In the genomic region with DNA sequence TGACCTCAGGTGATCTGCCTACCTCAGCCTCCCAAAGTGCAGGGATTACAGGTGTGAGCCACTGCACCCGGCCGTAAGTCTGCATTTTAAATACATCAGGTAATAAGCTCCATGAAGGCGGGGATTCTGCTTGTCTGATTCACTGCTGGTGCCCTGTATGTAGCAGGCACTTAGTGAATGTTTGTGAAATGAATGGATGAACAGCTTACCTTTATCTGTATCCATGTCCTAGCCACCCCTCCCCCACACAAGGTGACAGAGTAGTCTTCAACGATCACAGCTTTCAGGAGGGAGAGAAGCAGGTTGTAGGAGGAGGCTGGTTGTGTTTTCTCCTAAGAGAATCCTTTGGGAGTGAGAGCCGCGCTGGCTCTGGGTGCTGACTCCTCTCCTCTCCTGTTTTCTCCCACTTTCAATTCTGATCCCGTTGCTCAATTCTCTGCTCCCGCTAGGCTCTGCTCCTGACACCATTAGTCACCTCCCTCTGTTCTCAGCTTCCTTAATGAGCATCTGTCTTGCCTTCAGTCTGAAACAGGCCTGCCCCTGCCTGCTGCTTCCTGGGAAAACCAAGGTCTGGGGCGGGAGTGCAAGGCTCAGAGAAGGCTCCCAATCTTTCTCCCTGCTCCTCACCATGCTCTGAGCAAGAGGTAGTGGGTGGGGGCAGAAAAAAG, we compare ENCODE assay signal across 10 cellular contexts.
DNase-seq lines count a peak whose midpoint lies in the region; ATAC-seq and TF ChIP-seq lines count a peak whose summit lies in the region.
"Had no signal": no experiment of that assay in that cellular context is flagged by ENCODE, and none has a peak within 500 bp of the region (broad histone marks: within the 10 kb centered on the region; RNA-seq: fewer than 3 reads in every experiment).

No MANE protein-coding gene starts in this region.

- intact Hi-C loops in aorta (cut with DNase I), result no loop called here

- no peaks in the 10 kb centered on the region for H3K27me3 ChIP-seq in aorta (ENCODE audit: control insufficient read depth in 1 of 2, insufficient read depth in 2 of 2, low read length in 1 of 2)

- no peaks in the 10 kb centered on the region for H3K36me3 ChIP-seq in aorta (ENCODE audit: control insufficient read depth in 1 of 2, insufficient read depth in 2 of 2, low read length in 1 of 2)
- H3K36me3 ChIP-seq: stomach had no signal

- peak overlapping the region in 12 of 21 experiments; percentile 9 to 64 (median 40) for H3K27ac ChIP-seq in skin epidermis
- no peak overlapping the region for H3K27ac ChIP-seq in aorta (ENCODE audit: low read depth in 1 of 2, low read length in 2 of 2)
- H3K27ac ChIP-seq: stomach had no signal

- TF ChIP-seq CTCF in fibroblast of the aortic adventitia (IDR thresholded peaks at IDR 0.05; ENCODE audit: insufficient read depth, low read length), result no peak

- ATAC-seq in GM19324 (IDR thresholded peaks at IDR 0.05; ENCODE audit: low FRiP score, unreplicated experiment) (no peak), aorta (ENCODE audit: low FRiP score) (no peak)

- DNase-seq in activated effector memory CD4-positive, alpha-beta T cell treated with anti-CD3 and anti-CD28 coated beads, Interleukin-2, amount 50 U/mL, for 16 hours, result peak; percentile 24
- no peak for DNase-seq in activated effector memory CD4-positive, alpha-beta T cell treated with Interleukin-2 at 50 U/mL for 16 hours
- DNase-seq in SW480 (ENCODE audit: low spot score), result peak; percentile 74
- DNase-seq in fibroblast of the aortic adventitia (ENCODE audit: low read depth), result peak; percentile 32
- DNase-seq in amniotic stem cell (lab: John Stamatoyannopoulos, UW), result no peak
- DNase-seq in aorta, result no peak
- DNase-seq: KG1, stomach had no signal

- WGBS in aorta, 2 donors, result 76 to 78% methylated on average over 9 of the region's 9 CpGs

- no peaks in the 10 kb centered on the region for H3K9me3 ChIP-seq in aorta (ENCODE audit: control insufficient read depth, low read length)
- H3K9me3 ChIP-seq: stomach had no signal

- H3K4me1 ChIP-seq in aorta (ENCODE audit: control insufficient read depth in 1 of 2, insufficient read depth in 2 of 2, low read length in 2 of 2), result no peaks in the 10 kb centered on the region

- no peak overlapping the region for H3K4me3 ChIP-seq in fibroblast of the aortic adventitia (ENCODE audit: low read depth, low read length)
- H3K4me3 ChIP-seq in skin epidermis, result no peak overlapping the region
- H3K4me3 ChIP-seq in aorta (ENCODE audit: low read length in 2 of 2), result no peak overlapping the region
- H3K4me3 ChIP-seq: stomach had no signal

Comparison
In these comparisons a context has a peak if more than half of its experiments do, and no peak if none do; other contexts are left out.
1. DNase-seq: peak in activated effector memory CD4-positive, alpha-beta T cell treated with anti-CD3 and anti-CD28 coated beads, Interleukin-2, amount 50 U/mL, for 16 hours (single experiment), SW480 (single experiment) and fibroblast of the aortic adventitia (single experiment); none in activated effector memory CD4-positive, alpha-beta T cell treated with Interleukin-2 at 50 U/mL for 16 hours (single experiment), amniotic stem cell (single experiment) and aorta (0 of 2).
2. H3K27ac ChIP-seq: peak in skin epidermis (12 of 21); none in aorta (0 of 2).